8 cellular contexts compared by ENCODE assay signal in the genomic region with DNA sequence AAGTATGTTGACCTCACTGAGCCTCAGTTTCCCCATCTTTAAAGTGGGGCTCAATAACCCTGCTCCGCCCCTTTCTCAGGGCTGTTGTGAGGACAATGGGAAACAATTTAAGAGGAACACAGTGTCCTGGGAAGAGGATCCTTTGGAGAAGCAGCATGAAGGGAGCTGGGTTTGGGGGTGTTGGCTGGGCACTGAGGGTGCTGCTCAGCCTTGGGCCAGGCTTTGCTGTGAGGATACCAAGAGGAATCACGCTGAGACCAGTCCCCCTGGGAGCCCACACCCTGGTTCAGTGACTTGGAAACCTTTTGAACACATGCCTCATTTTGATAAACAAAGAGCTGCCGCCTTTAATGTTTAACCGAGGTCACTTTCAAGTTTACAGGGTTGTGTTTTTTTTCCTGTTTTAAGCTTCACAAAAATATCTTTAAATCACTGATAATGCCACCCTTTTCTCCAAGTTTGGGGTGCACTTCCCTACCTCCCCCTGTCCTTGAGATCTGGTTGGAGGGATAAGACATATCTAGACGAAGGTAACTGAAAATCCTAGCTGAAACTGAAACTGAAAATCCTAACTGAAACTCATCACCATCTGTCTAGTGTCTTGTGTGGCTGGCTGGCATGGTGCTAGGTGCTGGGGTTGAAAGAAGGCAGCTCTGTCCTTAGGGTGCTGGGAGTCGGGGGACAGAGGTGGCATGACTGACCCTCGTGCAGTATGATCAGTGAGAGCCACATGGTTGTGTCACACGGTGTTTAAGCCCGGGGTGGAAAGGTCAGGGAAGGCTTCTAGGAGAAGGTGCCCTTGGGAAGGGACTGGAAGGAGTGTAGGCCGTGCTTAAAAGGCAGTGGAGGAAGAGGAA. TPM values are rescaled to one million over a fixed set of nuclear protein-coding genes. Genes with fewer than 3 reads are reported as not detected.
DNase-seq lines count a peak whose midpoint lies in the region; ATAC-seq, FAIRE-seq and TF ChIP-seq lines count a peak whose summit lies in the region.

No MANE protein-coding gene starts in this region.

- no peaks in the 10 kb centered on the region for H3K79me2 ChIP-seq in Karpas-422 (ENCODE audit: low read length)

- FAIRE-seq in GM12891 (lab: Jason Lieb, UNC): peak; percentile 89

- no peak for TF ChIP-seq POLR2A in GM12891 (IDR thresholded peaks at IDR 0.05; ENCODE audit: low read depth, low read length)
- no peak for TF ChIP-seq POLR2A in right lobe of liver (IDR thresholded peaks at IDR 0.05)
- TF ChIP-seq POLR2A in testis (IDR thresholded peaks at IDR 0.05): no peak

- peaks cover 21% of the 10 kb centered on the region for H3K4me1 Mint-ChIP-seq in activated naive CD8-positive, alpha-beta T cell treated with anti-CD3 and anti-CD28 coated beads, Interleukin-2, amount 10 ng/mL, durations not matched to agents 7 days and 5 days

- peaks cover 31% of the 10 kb centered on the region for H3K4me1 ChIP-seq in Karpas-422 (ENCODE audit: low read length)
- H3K4me1 ChIP-seq in right lobe of liver: peaks cover 0 to 23% (median 8%) of the 10 kb centered on the region in 4 donors
- H3K4me1 ChIP-seq in testis: peaks cover 32% of the 10 kb centered on the region

- ATAC-seq in GM21619 (IDR thresholded peaks at IDR 0.05; ENCODE audit: unreplicated experiment): peak; percentile 45
- ATAC-seq in activated naive CD8-positive, alpha-beta T cell treated with anti-CD3 and anti-CD28 coated beads, Interleukin-2, amount 10 ng/mL, durations not matched to agents 7 days and 5 days (ENCODE audit: low read depth): peak; percentile 53
- peak; percentile 14 to 39 (median 36) for ATAC-seq in right lobe of liver

- no peaks in the 10 kb centered on the region for H3K27me3 Mint-ChIP-seq in activated naive CD8-positive, alpha-beta T cell treated with anti-CD3 and anti-CD28 coated beads, Interleukin-2, amount 10 ng/mL, durations not matched to agents 7 days and 5 days

- H2AFZ ChIP-seq in Karpas-422 (ENCODE audit: low read length): 0 out of 2 replicates have a peak overlapping the region, but pooled peaks have one; percentile 10

- no peaks in the 10 kb centered on the region for H4K20me1 ChIP-seq in Karpas-422 (ENCODE audit: insufficient read depth, low read depth, low read length)

- H3K9me3 Mint-ChIP-seq in activated naive CD8-positive, alpha-beta T cell treated with anti-CD3 and anti-CD28 coated beads, Interleukin-2, amount 10 ng/mL, durations not matched to agents 7 days and 5 days: no peaks in the 10 kb centered on the region

- intact Hi-C loops in right lobe of liver (cut with DNase I) (no loop called here), testis (cut with DNase I; ENCODE audit: low total_unique reads) (loop anchor here (5.0 kb wide), 1 partner anchor 34 kb away; no protein-coding TSS in a partner anchor)

- peak overlapping the region; percentile 92; the same call in 1 of the 2 replicates for H3K4me3 ChIP-seq in Karpas-422 (ENCODE audit: low read length)
- H3K4me3 ChIP-seq in right lobe of liver: peak overlapping the region in 1 of 3 donors; percentile 78
- H3K4me3 ChIP-seq in testis: peak overlapping the region in 1 of 2 donors; percentile 58

- H3K27ac ChIP-seq in Karpas-422 (ENCODE audit: low read length) (no peak overlapping the region), right lobe of liver (peak overlapping the region; percentile 88 to 96 (median 91)), testis (peak overlapping the region; percentile 96)

- WGBS in right lobe of liver (ENCODE audit: insufficient coverage, low coverage, low lambda C conversion rate, missing lambda C conversion rate): 12% methylated on average over 9 of the region's 10 CpGs
- 30 to 34% methylated on average over 10 of the region's 10 CpGs for WGBS in testis, 2 donors

- POLR2A ChIA-PET in activated naive CD8-positive, alpha-beta T cell treated with anti-CD3 and anti-CD28 coated beads, Interleukin-2, amount 10 ng/mL, durations not matched to agents 7 days and 5 days (lab: Charles Lee): interaction anchor here (0.6 to 6.0 kb wide), 12 partner anchors 10 to 349 kb away, joined by 3 to 47 read pairs (median 3); partner anchors contain the start of gene REPIN1

- H3K9me3 ChIP-seq in Karpas-422 (ENCODE audit: low read length) (no peaks in the 10 kb centered on the region), right lobe of liver (no peaks in the 10 kb centered on the region), testis (no peaks in the 10 kb centered on the region)

- H3K4me2 ChIP-seq in Karpas-422 (ENCODE audit: low read depth, low read length, poor library complexity, severe bottlenecking): peak overlapping the region; percentile 87

- H3K4me3 Mint-ChIP-seq in activated naive CD8-positive, alpha-beta T cell treated with anti-CD3 and anti-CD28 coated beads, Interleukin-2, amount 10 ng/mL, durations not matched to agents 7 days and 5 days: peak overlapping the region; percentile 98

- H3K36me3 Mint-ChIP-seq in activated naive CD8-positive, alpha-beta T cell treated with anti-CD3 and anti-CD28 coated beads, Interleukin-2, amount 10 ng/mL, durations not matched to agents 7 days and 5 days: peaks cover 16% of the 10 kb centered on the region

- no peaks in the 10 kb centered on the region for H3K36me3 ChIP-seq in Karpas-422 (ENCODE audit: insufficient read depth, low read length)
- H3K36me3 ChIP-seq in right lobe of liver: peaks cover 0 to 5% (median 0%) of the 10 kb centered on the region in 4 donors
- H3K36me3 ChIP-seq in testis (ENCODE audit: low read depth, missing control alignments): no peaks in the 10 kb centered on the region

- DNase-seq in GM12891 (ENCODE audit: insufficient read length, low spot score) (peak; percentile 62), Karpas-422 (peak; percentile 53), right lobe of liver (peak in 1 of 3 donors; percentile 49), testis (no peak), dedifferentiated amniotic fluid mesenchymal stem cell (ENCODE audit: extremely low spot score) (no peak), NCI-H1436 (lab: John Stamatoyannopoulos, UW) (no peak)
- DNase-seq in activated naive CD8-positive, alpha-beta T cell treated with anti-CD3 and anti-CD28 coated beads, Interleukin-2, amount 10 ng/mL, durations not matched to agents 7 days and 5 days: peak; percentile 50

- H3K27me3 ChIP-seq in Karpas-422 (ENCODE audit: low read length): no peaks in the 10 kb centered on the region
- no peaks in the 10 kb centered on the region for H3K27me3 ChIP-seq in right lobe of liver
- no peaks in the 10 kb centered on the region for H3K27me3 ChIP-seq in testis

- TF ChIP-seq CTCF in right lobe of liver (IDR thresholded peaks at IDR 0.05) (no peak), testis (IDR thresholded peaks at IDR 0.05) (no peak)

- peak overlapping the region; percentile 98 for H3K27ac Mint-ChIP-seq in activated naive CD8-positive, alpha-beta T cell treated with anti-CD3 and anti-CD28 coated beads, Interleukin-2, amount 10 ng/mL, durations not matched to agents 7 days and 5 days

- H3K9me2 ChIP-seq in Karpas-422 (replicated peaks; ENCODE audit: insufficient read depth, low read length): no peaks in the 10 kb centered on the region

- H3K9ac ChIP-seq in Karpas-422 (ENCODE audit: low read length): peak overlapping the region; percentile 83

TF ChIP-seq in GM12891, 5 proteins besides CTCF, POLR2A, EP300 and RAD21:
- no peak for TF ChIP-seq POLR2AphosphoS5 (IDR thresholded peaks at IDR 0.05; ENCODE audit: low read depth, low read length)
- TF ChIP-seq SPI1 (IDR thresholded peaks at IDR 0.05; ENCODE audit: low read depth, low read length): peak; percentile 26; the same call in 1 of the 2 replicates
- no peak for TF ChIP-seq TAF1 (IDR thresholded peaks at IDR 0.05; ENCODE audit: low read depth, low read length)
- no peak for TF ChIP-seq POU2F2 (IDR thresholded peaks at IDR 0.05; ENCODE audit: low read depth, low read length)
- TF ChIP-seq PAX5 (IDR thresholded peaks at IDR 0.05; ENCODE audit: insufficient read depth, low read length, severe bottlenecking): no peak
TF ChIP-seq in GM12891: peak in this region for 1.

RNA-seq across cellular contexts. Expression of gene ZNF775, which starts 27.7 kb away (rescaled TPM):
- polyA plus RNA-seq in GM12891 (2012; ENCODE audit: low read depth, missing spikeins): 9.7 TPM
- 1.5 and 4.7 TPM in 2 replicates for total RNA-seq in Karpas-422 (2014; rRNA removed; shearing (Covaris generic); ENCODE audit: low replicate concordance)
- total RNA-seq in activated naive CD8-positive, alpha-beta T cell treated with anti-CD3 and anti-CD28 coated beads, Interleukin-2, amount 10 ng/mL, durations not matched to agents 7 days and 5 days: 1 to 10 TPM; 5.4 to 6.4 TPM
- total RNA-seq in right lobe of liver (1 to 10 TPM in 3 of 6 experiments, under 1 TPM in 3; 0.44 to 1.6 (median 0.96) TPM), testis (10 to 100 TPM; 11.0 to 14.1 TPM)
- 5.2 TPM for polyA plus RNA-seq in testis (ENCODE audit: insufficient read depth, low read depth, low replicate concordance)

RNA-seq across cellular contexts. Expression of gene REPIN1, which starts 38.2 kb away (rescaled TPM):
- 94.0 TPM for polyA plus RNA-seq in GM12891 (2012; ENCODE audit: low read depth, missing spikeins)
- 53.3 and 98.4 TPM in 2 replicates for total RNA-seq in Karpas-422 (2014; rRNA removed; shearing (Covaris generic); ENCODE audit: low replicate concordance)
- 10 to 100 TPM; 53.4 to 57.5 TPM for total RNA-seq in activated naive CD8-positive, alpha-beta T cell treated with anti-CD3 and anti-CD28 coated beads, Interleukin-2, amount 10 ng/mL, durations not matched to agents 7 days and 5 days
- 100 to 1,000 TPM in 2 of 6 experiments, 10 to 100 TPM in 4; 56.2 to 133 (median 73.5) TPM for total RNA-seq in right lobe of liver
- total RNA-seq in testis: 10 to 100 TPM; 59.1 to 73.9 TPM
- polyA plus RNA-seq in testis (ENCODE audit: insufficient read depth, low read depth, low replicate concordance): 45.4 TPM

RNA-seq across cellular contexts. Expression of gene GIMAP8, which starts 43.6 kb away (rescaled TPM):
- 4.8 TPM for polyA plus RNA-seq in GM12891 (2012; ENCODE audit: low read depth, missing spikeins)
- not detected in 2 replicates for total RNA-seq in Karpas-422 (2014; rRNA removed; shearing (Covaris generic); ENCODE audit: low replicate concordance)
- 10 to 100 TPM; 29.2 to 31.0 TPM for total RNA-seq in activated naive CD8-positive, alpha-beta T cell treated with anti-CD3 and anti-CD28 coated beads, Interleukin-2, amount 10 ng/mL, durations not matched to agents 7 days and 5 days
- total RNA-seq in right lobe of liver: 1 to 10 TPM; 2.7 to 10.0 (median 6.2) TPM
- 1 to 10 TPM; 3.8 TPM for total RNA-seq in testis
- 6.8 TPM for polyA plus RNA-seq in testis (ENCODE audit: insufficient read depth, low read depth, low replicate concordance)

Comparison
In these comparisons a context has a peak if more than half of its experiments do, and no peak if none do; other contexts are left out.
1. DNase-seq: peak in GM12891 (single experiment), Karpas-422 (single experiment) and activated naive CD8-positive, alpha-beta T cell treated with anti-CD3 and anti-CD28 coated beads, Interleukin-2, amount 10 ng/mL, durations not matched to agents 7 days and 5 days (single experiment); none in testis (single experiment), dedifferentiated amniotic fluid mesenchymal stem cell (single experiment) and NCI-H1436 (single experiment).
2. Peak in every context shown above with its lines, with median percentiles within 50 percentile points of each other: ATAC-seq.